ENCODE assay signal across 1 cellular context in genomic region chr9:76394023-76394895, GRCh38.
TF ChIP-seq lines count a peak whose summit lies in the region.

TSS of gene RFK (minus strand) at chr9:76394426. CDS start at chr9:76394171, 255 bp downstream.

TF ChIP-seq in WTC11, 78 proteins besides CTCF, POLR2A, EP300 and RAD21 (continued from another document):
- peak; percentile 22; the same call in 1 of the 2 replicates for TF ChIP-seq PRDM15 (CRISPR knock-in tag; IDR thresholded peaks at IDR 0.05)
- TF ChIP-seq SMAD4 (CRISPR knock-in tag; IDR thresholded peaks at IDR 0.05) = peak; percentile 79; the same call in 1 of the 2 replicates
- TF ChIP-seq NR2C2 (CRISPR knock-in tag; IDR thresholded peaks at IDR 0.05) = no peak; the same call in 1 of the 2 replicates
- TF ChIP-seq ETV6 (CRISPR knock-in tag; IDR thresholded peaks at IDR 0.05) = peak; percentile 57
- peak; percentile 87 for TF ChIP-seq SP1 (CRISPR knock-in tag; conservative IDR thresholded peaks at IDR 0.05)
- TF ChIP-seq GABPB1 (CRISPR knock-in tag; IDR thresholded peaks at IDR 0.05) = peak; percentile 72
- TF ChIP-seq, protein P1, sequence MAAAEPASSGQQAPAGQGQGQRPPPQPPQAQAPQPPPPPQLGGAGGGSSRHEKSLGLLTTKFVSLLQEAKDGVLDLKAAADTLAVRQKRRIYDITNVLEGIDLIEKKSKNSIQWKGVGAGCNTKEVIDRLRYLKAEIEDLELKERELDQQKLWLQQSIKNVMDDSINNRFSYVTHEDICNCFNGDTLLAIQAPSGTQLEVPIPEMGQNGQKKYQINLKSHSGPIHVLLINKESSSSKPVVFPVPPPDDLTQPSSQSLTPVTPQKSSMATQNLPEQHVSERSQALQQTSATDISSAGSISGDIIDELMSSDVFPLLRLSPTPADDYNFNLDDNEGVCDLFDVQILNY (CRISPR knock-in tag; IDR thresholded peaks at IDR 0.05) = peak; percentile 87
- TF ChIP-seq, protein P2, sequence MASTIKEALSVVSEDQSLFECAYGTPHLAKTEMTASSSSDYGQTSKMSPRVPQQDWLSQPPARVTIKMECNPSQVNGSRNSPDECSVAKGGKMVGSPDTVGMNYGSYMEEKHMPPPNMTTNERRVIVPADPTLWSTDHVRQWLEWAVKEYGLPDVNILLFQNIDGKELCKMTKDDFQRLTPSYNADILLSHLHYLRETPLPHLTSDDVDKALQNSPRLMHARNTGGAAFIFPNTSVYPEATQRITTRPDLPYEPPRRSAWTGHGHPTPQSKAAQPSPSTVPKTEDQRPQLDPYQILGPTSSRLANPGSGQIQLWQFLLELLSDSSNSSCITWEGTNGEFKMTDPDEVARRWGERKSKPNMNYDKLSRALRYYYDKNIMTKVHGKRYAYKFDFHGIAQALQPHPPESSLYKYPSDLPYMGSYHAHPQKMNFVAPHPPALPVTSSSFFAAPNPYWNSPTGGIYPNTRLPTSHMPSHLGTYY (CRISPR knock-in tag; IDR thresholded peaks at IDR 0.05) = no peak
- TF ChIP-seq JAZF1 (CRISPR knock-in tag; IDR thresholded peaks at IDR 0.05) = no peak
- peak; percentile 70; the same call in 1 of the 2 replicates for TF ChIP-seq JUN (CRISPR knock-in tag; IDR thresholded peaks at IDR 0.05)
- TF ChIP-seq, protein P3, sequence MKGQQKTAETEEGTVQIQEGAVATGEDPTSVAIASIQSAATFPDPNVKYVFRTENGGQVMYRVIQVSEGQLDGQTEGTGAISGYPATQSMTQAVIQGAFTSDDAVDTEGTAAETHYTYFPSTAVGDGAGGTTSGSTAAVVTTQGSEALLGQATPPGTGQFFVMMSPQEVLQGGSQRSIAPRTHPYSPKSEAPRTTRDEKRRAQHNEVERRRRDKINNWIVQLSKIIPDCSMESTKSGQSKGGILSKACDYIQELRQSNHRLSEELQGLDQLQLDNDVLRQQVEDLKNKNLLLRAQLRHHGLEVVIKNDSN (CRISPR knock-in tag; IDR thresholded peaks at IDR 0.05) = peak; percentile 92
- no peak for TF ChIP-seq ZNF416 (CRISPR knock-in tag; IDR thresholded peaks at IDR 0.05)
- no peak for TF ChIP-seq GTF2I (CRISPR knock-in tag; conservative IDR thresholded peaks at IDR 0.05)
- no peak for TF ChIP-seq ZBTB21 (CRISPR knock-in tag; IDR thresholded peaks at IDR 0.05; ENCODE audit: borderline replicate concordance)
- TF ChIP-seq NFATC4 (CRISPR knock-in tag; IDR thresholded peaks at IDR 0.05) = no peak
- peak; percentile 39; the same call in 1 of the 2 replicates for TF ChIP-seq CBFB (CRISPR knock-in tag; IDR thresholded peaks at IDR 0.05; ENCODE audit: low read depth)
- TF ChIP-seq ESRRA (CRISPR knock-in tag; IDR thresholded peaks at IDR 0.05; ENCODE audit: borderline replicate concordance) = peak; percentile 68; the same call in 1 of the 2 replicates
- TF ChIP-seq, protein P4, sequence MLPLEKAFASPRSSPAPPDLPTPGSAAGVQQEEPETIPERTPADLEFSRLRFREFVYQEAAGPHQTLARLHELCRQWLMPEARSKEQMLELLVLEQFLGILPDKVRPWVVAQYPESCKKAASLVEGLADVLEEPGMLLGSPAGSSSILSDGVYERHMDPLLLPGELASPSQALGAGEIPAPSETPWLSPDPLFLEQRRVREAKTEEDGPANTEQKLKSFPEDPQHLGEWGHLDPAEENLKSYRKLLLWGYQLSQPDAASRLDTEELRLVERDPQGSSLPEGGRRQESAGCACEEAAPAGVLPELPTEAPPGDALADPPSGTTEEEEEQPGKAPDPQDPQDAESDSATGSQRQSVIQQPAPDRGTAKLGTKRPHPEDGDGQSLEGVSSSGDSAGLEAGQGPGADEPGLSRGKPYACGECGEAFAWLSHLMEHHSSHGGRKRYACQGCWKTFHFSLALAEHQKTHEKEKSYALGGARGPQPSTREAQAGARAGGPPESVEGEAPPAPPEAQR (CRISPR knock-in tag; IDR thresholded peaks at IDR 0.05) = no peak
- no peak for TF ChIP-seq ZNF138 (CRISPR knock-in tag; conservative IDR thresholded peaks at IDR 0.05)
- TF ChIP-seq TCF7 (CRISPR knock-in tag; IDR thresholded peaks at IDR 0.05; ENCODE audit: low read depth) = 0 out of 2 replicates have a peak, but pooled peaks have one; percentile 34
- TF ChIP-seq CREB1 (CRISPR knock-in tag; IDR thresholded peaks at IDR 0.05) = peak; percentile 73; the same call in 1 of the 2 replicates
- TF ChIP-seq, protein P5, sequence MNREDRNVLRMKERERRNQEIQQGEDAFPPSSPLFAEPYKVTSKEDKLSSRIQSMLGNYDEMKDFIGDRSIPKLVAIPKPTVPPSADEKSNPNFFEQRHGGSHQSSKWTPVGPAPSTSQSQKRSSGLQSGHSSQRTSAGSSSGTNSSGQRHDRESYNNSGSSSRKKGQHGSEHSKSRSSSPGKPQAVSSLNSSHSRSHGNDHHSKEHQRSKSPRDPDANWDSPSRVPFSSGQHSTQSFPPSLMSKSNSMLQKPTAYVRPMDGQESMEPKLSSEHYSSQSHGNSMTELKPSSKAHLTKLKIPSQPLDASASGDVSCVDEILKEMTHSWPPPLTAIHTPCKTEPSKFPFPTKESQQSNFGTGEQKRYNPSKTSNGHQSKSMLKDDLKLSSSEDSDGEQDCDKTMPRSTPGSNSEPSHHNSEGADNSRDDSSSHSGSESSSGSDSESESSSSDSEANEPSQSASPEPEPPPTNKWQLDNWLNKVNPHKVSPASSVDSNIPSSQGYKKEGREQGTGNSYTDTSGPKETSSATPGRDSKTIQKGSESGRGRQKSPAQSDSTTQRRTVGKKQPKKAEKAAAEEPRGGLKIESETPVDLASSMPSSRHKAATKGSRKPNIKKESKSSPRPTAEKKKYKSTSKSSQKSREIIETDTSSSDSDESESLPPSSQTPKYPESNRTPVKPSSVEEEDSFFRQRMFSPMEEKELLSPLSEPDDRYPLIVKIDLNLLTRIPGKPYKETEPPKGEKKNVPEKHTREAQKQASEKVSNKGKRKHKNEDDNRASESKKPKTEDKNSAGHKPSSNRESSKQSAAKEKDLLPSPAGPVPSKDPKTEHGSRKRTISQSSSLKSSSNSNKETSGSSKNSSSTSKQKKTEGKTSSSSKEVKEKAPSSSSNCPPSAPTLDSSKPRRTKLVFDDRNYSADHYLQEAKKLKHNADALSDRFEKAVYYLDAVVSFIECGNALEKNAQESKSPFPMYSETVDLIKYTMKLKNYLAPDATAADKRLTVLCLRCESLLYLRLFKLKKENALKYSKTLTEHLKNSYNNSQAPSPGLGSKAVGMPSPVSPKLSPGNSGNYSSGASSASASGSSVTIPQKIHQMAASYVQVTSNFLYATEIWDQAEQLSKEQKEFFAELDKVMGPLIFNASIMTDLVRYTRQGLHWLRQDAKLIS (CRISPR knock-in tag; IDR thresholded peaks at IDR 0.05; ENCODE audit: borderline replicate concordance) = 0 out of 2 replicates have a peak, but pooled peaks have one; percentile 43
- 0 out of 2 replicates have a peak, but pooled peaks have one; percentile 53 for TF ChIP-seq NFE2L1 (CRISPR knock-in tag; IDR thresholded peaks at IDR 0.05)
- TF ChIP-seq ZNF281 (CRISPR knock-in tag; IDR thresholded peaks at IDR 0.05) = peak; percentile 88; the same call in 1 of the 2 replicates
- TF ChIP-seq TEAD1 (CRISPR knock-in tag; IDR thresholded peaks at IDR 0.05) = peak; percentile 62
- no peak for TF ChIP-seq SOX15 (CRISPR knock-in tag; IDR thresholded peaks at IDR 0.05)
- TF ChIP-seq, protein P6, sequence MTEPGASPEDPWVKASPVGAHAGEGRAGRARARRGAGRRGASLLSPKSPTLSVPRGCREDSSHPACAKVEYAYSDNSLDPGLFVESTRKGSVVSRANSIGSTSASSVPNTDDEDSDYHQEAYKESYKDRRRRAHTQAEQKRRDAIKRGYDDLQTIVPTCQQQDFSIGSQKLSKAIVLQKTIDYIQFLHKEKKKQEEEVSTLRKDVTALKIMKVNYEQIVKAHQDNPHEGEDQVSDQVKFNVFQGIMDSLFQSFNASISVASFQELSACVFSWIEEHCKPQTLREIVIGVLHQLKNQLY (CRISPR knock-in tag; IDR thresholded peaks at IDR 0.05) = 0 out of 2 replicates have a peak, but pooled peaks have one; percentile 21
- no peak for TF ChIP-seq OVOL2 (CRISPR knock-in tag; IDR thresholded peaks at IDR 0.05; ENCODE audit: borderline replicate concordance)
- peak; percentile 53; the same call in 1 of the 2 replicates for TF ChIP-seq SMAD3 (CRISPR knock-in tag; IDR thresholded peaks at IDR 0.05; ENCODE audit: borderline replicate concordance)
- no peak for TF ChIP-seq STAT6 (CRISPR knock-in tag; conservative IDR thresholded peaks at IDR 0.05; ENCODE audit: low read depth)
- TF ChIP-seq ZNF263 (CRISPR knock-in tag; IDR thresholded peaks at IDR 0.05; ENCODE audit: low read depth) = no peak; the same call in 1 of the 2 replicates
- no peak for TF ChIP-seq FOXJ3 (CRISPR knock-in tag; IDR thresholded peaks at IDR 0.05; ENCODE audit: borderline replicate concordance)
- peak; percentile 87; the same call in 1 of the 2 replicates for TF ChIP-seq FOXP1 (CRISPR knock-in tag; IDR thresholded peaks at IDR 0.05; ENCODE audit: borderline replicate concordance)
- peak; percentile 20; the same call in 1 of the 2 replicates for TF ChIP-seq ATF1 (CRISPR knock-in tag; IDR thresholded peaks at IDR 0.05)
TF ChIP-seq in WTC11: peak in this region for 33.
